Comparison of ENCODE assay signal across 24 cellular contexts in genomic region chr19:5593245-5593962, GRCh38. TPM values are rescaled to one million over a fixed set of nuclear protein-coding genes. Genes with fewer than 3 reads are reported as not detected.
"Had no signal": no experiment of that assay in that cellular context is flagged by ENCODE, and none has a peak within 500 bp of the region (broad histone marks: within the 10 kb centered on the region; RNA-seq: fewer than 3 reads in every experiment).

No MANE protein-coding gene starts in this region.

- H3K27me3 ChIP-seq: stomach, testis had no signal

- FAIRE-seq: endothelial cell of umbilical vein had no signal

- H3K4me1 ChIP-seq: stomach, testis had no signal

- H3K27me3 Mint-ChIP-seq: activated CD4-positive, alpha-beta memory T cell treated with anti-CD3 and anti-CD28 coated beads for 36 hours; activated CD4-positive, alpha-beta T cell treated with anti-CD3 and anti-CD28 coated beads for 36 hours; activated CD8-positive, alpha-beta memory T cell treated with anti-CD3 and anti-CD28 coated beads, Interleukin-2, amount 10 ng/mL, durations not matched to agents 7 days and 5 days; activated naive CD8-positive, alpha-beta T cell treated with anti-CD3 and anti-CD28 coated beads for 36 hours; memory B cell; naive thymus-derived CD8-positive, alpha-beta T cell; progenitor cell of endocrine pancreas; T-cell had no signal

- H3K4me3 Mint-ChIP-seq: activated CD4-positive, alpha-beta memory T cell treated with anti-CD3 and anti-CD28 coated beads for 36 hours; activated CD4-positive, alpha-beta T cell treated with anti-CD3 and anti-CD28 coated beads for 36 hours; activated CD8-positive, alpha-beta memory T cell treated with anti-CD3 and anti-CD28 coated beads, Interleukin-2, amount 10 ng/mL, durations not matched to agents 7 days and 5 days; activated naive CD8-positive, alpha-beta T cell treated with anti-CD3 and anti-CD28 coated beads for 36 hours; activated T-cell treated with anti-CD3 and anti-CD28 coated beads, Interleukin-2, amount 50 U/mL, for 4 hours; memory B cell; naive thymus-derived CD8-positive, alpha-beta T cell; T-cell had no signal

- ATAC-seq: activated CD4-positive, alpha-beta T cell treated with anti-CD3 and anti-CD28 coated beads for 36 hours; activated CD8-positive, alpha-beta memory T cell treated with anti-CD3 and anti-CD28 coated beads, Interleukin-2, amount 10 ng/mL, durations not matched to agents 7 days and 5 days; activated T-cell treated with anti-CD3 and anti-CD28 coated beads, Interleukin-2, amount 50 U/mL, for 4 hours; left ventricle myocardium superior; naive thymus-derived CD8-positive, alpha-beta T cell; sciatic nerve; T-cell had no signal

- H3K27ac Mint-ChIP-seq: activated CD4-positive, alpha-beta memory T cell treated with anti-CD3 and anti-CD28 coated beads for 36 hours; activated CD4-positive, alpha-beta T cell treated with anti-CD3 and anti-CD28 coated beads for 36 hours; activated CD8-positive, alpha-beta memory T cell treated with anti-CD3 and anti-CD28 coated beads, Interleukin-2, amount 10 ng/mL, durations not matched to agents 7 days and 5 days; activated naive CD8-positive, alpha-beta T cell treated with anti-CD3 and anti-CD28 coated beads for 36 hours; memory B cell; progenitor cell of endocrine pancreas; T-cell had no signal

- H3K4me1 Mint-ChIP-seq: activated CD4-positive, alpha-beta T cell treated with anti-CD3 and anti-CD28 coated beads for 36 hours; activated CD8-positive, alpha-beta memory T cell treated with anti-CD3 and anti-CD28 coated beads, Interleukin-2, amount 10 ng/mL, durations not matched to agents 7 days and 5 days; activated naive CD8-positive, alpha-beta T cell treated with anti-CD3 and anti-CD28 coated beads for 36 hours; memory B cell had no signal

- H3K9me3 Mint-ChIP-seq: activated CD4-positive, alpha-beta memory T cell treated with anti-CD3 and anti-CD28 coated beads for 36 hours; activated naive CD8-positive, alpha-beta T cell treated with anti-CD3 and anti-CD28 coated beads for 36 hours; activated T-cell treated with anti-CD3 and anti-CD28 coated beads, Interleukin-2, amount 50 U/mL, for 4 hours; memory B cell; naive thymus-derived CD8-positive, alpha-beta T cell; T-cell had no signal

- H3K4me3 ChIP-seq: stomach had no signal

- H3K9me3 ChIP-seq: stomach, testis had no signal

- DNase-seq: activated CD4-positive, alpha-beta memory T cell treated with anti-CD3 and anti-CD28 coated beads for 36 hours; activated CD4-positive, alpha-beta T cell treated with anti-CD3 and anti-CD28 coated beads for 36 hours; activated CD8-positive, alpha-beta memory T cell treated with anti-CD3 and anti-CD28 coated beads, Interleukin-2, amount 10 ng/mL, durations not matched to agents 7 days and 5 days; activated gamma-delta T cell; activated naive CD8-positive, alpha-beta T cell treated with anti-CD3 and anti-CD28 coated beads for 36 hours; activated T-cell treated with anti-CD3 and anti-CD28 coated beads, Interleukin-2, amount 50 U/mL, for 4 hours; amygdala; cortex of kidney; effector CD4-positive, alpha-beta T cell; foreskin fibroblast; hippocampal formation; kidney glomerular epithelial cell; left ventricle myocardium superior; naive thymus-derived CD8-positive, alpha-beta T cell; nucleus accumbens; stomach; T-cell; T1000; testis; WERI-Rb-1 had no signal

RNA-seq across cellular contexts. Expression of gene TINCR, which starts 25.7 kb away (rescaled TPM):
- total RNA-seq: endothelial cell of umbilical vein, left ventricle myocardium superior had no signal
